ENCODE assay signal across 2 cellular contexts in the genomic region with DNA sequence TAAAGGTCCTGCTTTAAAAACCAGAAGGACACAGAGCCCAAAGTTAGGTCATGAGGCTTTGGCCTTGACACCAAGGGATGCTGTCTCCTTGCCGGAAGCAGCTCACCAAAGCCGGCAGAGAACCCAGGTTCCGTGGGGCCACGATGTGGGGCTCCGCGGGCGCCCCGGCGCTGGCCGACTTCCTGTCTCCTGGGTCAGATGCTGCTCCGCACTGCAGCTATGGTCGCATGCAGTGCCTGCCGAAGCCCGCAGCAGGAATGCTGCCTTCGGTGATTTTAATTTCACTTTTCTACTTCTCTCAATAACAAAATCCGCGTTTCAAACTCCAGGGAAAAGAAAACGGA.
TF ChIP-seq lines count a peak whose summit lies in the region.

No MANE protein-coding gene starts in this region.

TF ChIP-seq in HEK293, 187 proteins besides CTCF, POLR2A, EP300 and RAD21 (continued from another document):
- TF ChIP-seq, protein P1, sequence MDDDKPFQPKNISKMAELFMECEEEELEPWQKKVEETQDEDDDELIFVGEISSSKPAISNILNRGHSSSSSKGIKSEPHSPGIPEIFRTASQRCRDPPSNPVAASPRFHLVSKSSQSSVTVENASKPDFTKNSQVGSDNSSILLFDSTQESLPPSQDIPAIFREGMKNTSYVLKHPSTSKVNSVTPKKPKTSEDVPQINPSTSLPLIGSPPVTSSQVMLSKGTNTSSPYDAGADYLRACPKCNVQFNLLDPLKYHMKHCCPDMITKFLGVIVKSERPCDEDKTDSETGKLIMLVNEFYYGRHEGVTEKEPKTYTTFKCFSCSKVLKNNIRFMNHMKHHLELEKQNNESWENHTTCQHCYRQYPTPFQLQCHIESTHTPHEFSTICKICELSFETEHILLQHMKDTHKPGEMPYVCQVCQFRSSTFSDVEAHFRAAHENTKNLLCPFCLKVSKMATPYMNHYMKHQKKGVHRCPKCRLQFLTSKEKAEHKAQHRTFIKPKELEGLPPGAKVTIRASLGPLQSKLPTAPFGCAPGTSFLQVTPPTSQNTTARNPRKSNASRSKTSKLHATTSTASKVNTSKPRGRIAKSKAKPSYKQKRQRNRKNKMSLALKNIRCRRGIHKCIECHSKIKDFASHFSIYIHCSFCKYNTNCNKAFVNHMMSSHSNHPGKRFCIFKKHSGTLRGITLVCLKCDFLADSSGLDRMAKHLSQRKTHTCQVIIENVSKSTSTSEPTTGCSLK (tag by site-specific recombination; IDR thresholded peaks at IDR 0.05): no peak
- peak; percentile 22; the same call in 1 of the 2 replicates for TF ChIP-seq ZBTB20 (tag by site-specific recombination; IDR thresholded peaks at IDR 0.05)
- TF ChIP-seq ZNF530 (tag by site-specific recombination; IDR thresholded peaks at IDR 0.05; ENCODE audit: low read depth): no peak
- TF ChIP-seq ZFP69B (tag by site-specific recombination; IDR thresholded peaks at IDR 0.05): no peak
- TF ChIP-seq, protein P2, sequence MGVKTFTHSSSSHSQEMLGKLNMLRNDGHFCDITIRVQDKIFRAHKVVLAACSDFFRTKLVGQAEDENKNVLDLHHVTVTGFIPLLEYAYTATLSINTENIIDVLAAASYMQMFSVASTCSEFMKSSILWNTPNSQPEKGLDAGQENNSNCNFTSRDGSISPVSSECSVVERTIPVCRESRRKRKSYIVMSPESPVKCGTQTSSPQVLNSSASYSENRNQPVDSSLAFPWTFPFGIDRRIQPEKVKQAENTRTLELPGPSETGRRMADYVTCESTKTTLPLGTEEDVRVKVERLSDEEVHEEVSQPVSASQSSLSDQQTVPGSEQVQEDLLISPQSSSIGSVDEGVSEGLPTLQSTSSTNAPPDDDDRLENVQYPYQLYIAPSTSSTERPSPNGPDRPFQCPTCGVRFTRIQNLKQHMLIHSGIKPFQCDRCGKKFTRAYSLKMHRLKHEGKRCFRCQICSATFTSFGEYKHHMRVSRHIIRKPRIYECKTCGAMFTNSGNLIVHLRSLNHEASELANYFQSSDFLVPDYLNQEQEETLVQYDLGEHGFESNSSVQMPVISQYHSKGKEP (tag by site-specific recombination; IDR thresholded peaks at IDR 0.05): peak; percentile 67
- TF ChIP-seq ZNF211 (tag by site-specific recombination; IDR thresholded peaks at IDR 0.05; ENCODE audit: low read depth): no peak

TF ChIP-seq in SK-N-SH, 30 proteins besides CTCF, POLR2A, EP300 and RAD21 (continued from another document):
- TF ChIP-seq REST (IDR thresholded peaks at IDR 0.05; ENCODE audit: low read depth, low read length): no peak
- TF ChIP-seq NFIC (IDR thresholded peaks at IDR 0.05; ENCODE audit: borderline replicate concordance): no peak
- TF ChIP-seq FOSL2 (IDR thresholded peaks at IDR 0.05; ENCODE audit: borderline replicate concordance, low read depth): no peak
- no peak for TF ChIP-seq GATA2 (CRISPR knock-in tag; IDR thresholded peaks at IDR 0.05)
- TF ChIP-seq SIN3A (IDR thresholded peaks at IDR 0.05; ENCODE audit: borderline replicate concordance, low read depth, low read length): no peak
- TF ChIP-seq RCOR1 (IDR thresholded peaks at IDR 0.05; ENCODE audit: low read length): no peak
- no peak for TF ChIP-seq TCF12 (IDR thresholded peaks at IDR 0.05)
- no peak for TF ChIP-seq FOXM1 (IDR thresholded peaks at IDR 0.05; ENCODE audit: low read depth)
- no peak for TF ChIP-seq CHD2 (IDR thresholded peaks at IDR 0.05; ENCODE audit: low read length, partially characterized antibody)
- TF ChIP-seq ZBTB33 (IDR thresholded peaks at IDR 0.05; ENCODE audit: borderline replicate concordance, low read depth): no peak
- no peak for TF ChIP-seq ELF1 (IDR thresholded peaks at IDR 0.05)
TF ChIP-seq in SK-N-SH: peak in this region for 0.
